26 cellular contexts compared by ENCODE assay signal in the genomic region with DNA sequence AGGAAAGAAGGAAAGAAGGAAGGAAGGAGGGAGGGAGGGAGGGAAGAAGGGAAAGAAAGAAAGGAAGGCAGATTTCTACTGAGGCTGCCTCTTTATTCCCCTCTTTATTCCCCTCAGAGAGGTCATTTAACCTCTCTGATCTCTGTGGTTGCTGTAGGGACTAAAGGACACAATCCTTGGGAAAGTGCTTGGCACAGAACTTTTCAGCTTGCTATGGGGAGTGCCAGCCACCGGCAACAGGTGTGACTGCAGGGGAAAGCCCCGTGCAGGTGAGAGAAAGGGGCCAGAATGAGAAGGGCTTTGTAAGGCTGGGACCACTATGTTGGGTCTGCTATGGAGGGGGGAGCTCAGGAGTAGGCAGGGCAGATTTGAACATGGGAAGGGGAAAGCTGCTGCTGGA. TPM values are rescaled to one million over a fixed set of nuclear protein-coding genes. Genes with fewer than 3 reads are reported as not detected.
"Had no signal": no experiment of that assay in that cellular context is flagged by ENCODE, and none has a peak within 500 bp of the region (broad histone marks: within the 10 kb centered on the region; RNA-seq: fewer than 3 reads in every experiment).

No MANE protein-coding gene starts in this region.

- H3K27ac Mint-ChIP-seq: nephron; stimulated activated effector memory CD8-positive, alpha-beta T cell treated with anti-CD3 and anti-CD28 coated beads, Interleukin-12 subunit alpha, Interleukin-12 subunit beta, amount 100 ng/mL, for 72 hours; T-helper 1 cell treated with Interleukin-12 subunit alpha and Interleukin-12 subunit beta and Interleukin-4 antibody, amounts not matched to agents 30 μg/mL and 1 μg/mL, for 36 hours had no signal

- H3K9me3 ChIP-seq: heart right ventricle, neutrophil, ovary, transverse colon had no signal

- H3K9me3 Mint-ChIP-seq: nephron; stimulated activated effector memory CD8-positive, alpha-beta T cell treated with anti-CD3 and anti-CD28 coated beads, Interleukin-12 subunit alpha, Interleukin-12 subunit beta, amount 100 ng/mL, for 72 hours; stimulated activated naive CD8-positive, alpha-beta T cell treated with anti-CD3 and anti-CD28 coated beads, Interleukin-15, amount 100 ng/mL, for 72 hours; T-helper 1 cell treated with Interleukin-12 subunit alpha and Interleukin-12 subunit beta and Interleukin-4 antibody, amounts not matched to agents 30 μg/mL and 1 μg/mL, for 36 hours had no signal

- H3K27ac ChIP-seq: coronary artery, heart right ventricle, neutrophil, ovary, transverse colon had no signal

- DNase-seq: activated CD4-positive, alpha-beta T cell treated with anti-CD3 and anti-CD28 coated beads for 4 hours; activated CD4-positive, alpha-beta T cell treated with anti-CD3 and anti-CD28 coated beads, Interleukin-2, amount 50 U/mL, for 48 hours; activated CD4-positive, CD25-positive, alpha-beta regulatory T cell; activated naive CD4-positive, alpha-beta T cell treated with Interleukin-2 at 50 U/mL for 16 hours; activated T-cell treated with anti-CD3 and anti-CD28 coated beads, Interleukin-2, amount 50 U/mL, for 48 hours; amygdala; cerebellar nuclear complex; heart right ventricle; left ventricle myocardium superior; ovary; right cardiac atrium; stimulated activated CD4-positive, alpha-beta T cell treated with anti-CD3 and anti-CD28 coated beads, Interleukin-2, amount 100 ng/mL, for 24 hours; stimulated activated naive CD8-positive, alpha-beta T cell treated with anti-CD3 and anti-CD28 coated beads, Interleukin-15, amount 100 ng/mL, for 72 hours; transverse colon had no signal

- H3K4me3 ChIP-seq: coronary artery, heart right ventricle, ovary, transverse colon had no signal

- H3K36me3 Mint-ChIP-seq: stimulated activated effector memory CD8-positive, alpha-beta T cell treated with anti-CD3 and anti-CD28 coated beads, Interleukin-12 subunit alpha, Interleukin-12 subunit beta, amount 100 ng/mL, for 72 hours had no signal

- H3K4me1 ChIP-seq: transverse colon had no signal

- ATAC-seq: heart right ventricle; left ventricle myocardium superior; right cardiac atrium; stimulated activated effector memory CD8-positive, alpha-beta T cell treated with anti-CD3 and anti-CD28 coated beads, Interleukin-12 subunit alpha, Interleukin-12 subunit beta, amount 100 ng/mL, for 72 hours; stimulated activated naive CD8-positive, alpha-beta T cell treated with anti-CD3 and anti-CD28 coated beads, Interleukin-15, amount 100 ng/mL, for 72 hours had no signal

- H3K4me3 Mint-ChIP-seq: nephron; stimulated activated effector memory CD8-positive, alpha-beta T cell treated with anti-CD3 and anti-CD28 coated beads, Interleukin-12 subunit alpha, Interleukin-12 subunit beta, amount 100 ng/mL, for 72 hours; stimulated activated naive CD8-positive, alpha-beta T cell treated with anti-CD3 and anti-CD28 coated beads, Interleukin-15, amount 100 ng/mL, for 72 hours; T-helper 1 cell treated with Interleukin-12 subunit alpha and Interleukin-12 subunit beta and Interleukin-4 antibody, amounts not matched to agents 30 μg/mL and 1 μg/mL, for 36 hours had no signal

- H3K36me3 ChIP-seq: heart right ventricle, neutrophil, ovary, transverse colon had no signal

- H3K4me1 Mint-ChIP-seq: nephron; stimulated activated effector memory CD8-positive, alpha-beta T cell treated with anti-CD3 and anti-CD28 coated beads, Interleukin-12 subunit alpha, Interleukin-12 subunit beta, amount 100 ng/mL, for 72 hours; stimulated activated naive CD8-positive, alpha-beta T cell treated with anti-CD3 and anti-CD28 coated beads, Interleukin-15, amount 100 ng/mL, for 72 hours had no signal

- H3K27me3 ChIP-seq: ovary had no signal

RNA-seq across cellular contexts. Expression of gene C1QL2, which starts 37.3 kb away (rescaled TPM):
- total RNA-seq: activated CD8-positive, alpha-beta memory T cell treated with anti-CD3 and anti-CD28 coated beads for 36 hours; bronchial epithelial cell; epithelial cell of proximal tubule; fibroblast of villous mesenchyme; heart right ventricle; left ventricle myocardium superior; mononuclear cell; pulmonary artery endothelial cell; right cardiac atrium; skeletal muscle tissue; transverse colon had no signal
- polyA plus RNA-seq: ovary, right cardiac atrium had no signal
